ENCODE assay signal across 33 cellular contexts in genomic region chr2:121279476-121279875, GRCh38. TPM values are rescaled to one million over a fixed set of nuclear protein-coding genes. Genes with fewer than 3 reads are reported as not detected.
"Had no signal": no experiment of that assay in that cellular context is flagged by ENCODE, and none has a peak within 500 bp of the region (broad histone marks: within the 10 kb centered on the region; RNA-seq: fewer than 3 reads in every experiment).

No MANE protein-coding gene starts in this region.

- ATAC-seq: activated CD4-positive, alpha-beta T cell treated with anti-CD3 and anti-CD28 coated beads for 36 hours; activated CD4-positive, CD25-positive, alpha-beta regulatory T cell treated with anti-CD3 and anti-CD28 coated beads, Interleukin-2, amount 50 U/mL, for 24 hours; activated CD8-positive, alpha-beta memory T cell treated with anti-CD3 and anti-CD28 coated beads, Interleukin-2, amount 10 ng/mL, durations not matched to agents 7 days and 5 days; activated CD8-positive, alpha-beta T cell treated with anti-CD3 and anti-CD28 coated beads, Interleukin-2, amount 10 ng/mL, durations not matched to agents 7 days and 5 days; effector memory CD8-positive, alpha-beta T cell; foreskin keratinocyte; gastrocnemius medialis; T-helper 17 cell had no signal

- FAIRE-seq: astrocyte, bronchial epithelial cell had no signal

- H3K9me3 ChIP-seq: esophagus muscularis mucosa, gastrocnemius medialis had no signal

- H3K4me3 ChIP-seq: coronary artery, esophagus muscularis mucosa, gastrocnemius medialis had no signal

- H3K36me3 ChIP-seq: brain microvascular endothelial cell, esophagus muscularis mucosa, gastrocnemius medialis had no signal

- H3K27ac ChIP-seq: brain microvascular endothelial cell, coronary artery, esophagus muscularis mucosa, foreskin keratinocyte, gastrocnemius medialis, WERI-Rb-1 had no signal

- DNase-seq: activated B cell treated with CpG ODN at 0.5 μM for 24 hours; activated CD4-positive, alpha-beta memory T cell treated with anti-CD3 and anti-CD28 coated beads for 36 hours; activated CD4-positive, alpha-beta T cell treated with anti-CD3 and anti-CD28 coated beads for 36 hours; activated CD4-positive, alpha-beta T cell treated with anti-CD3 and anti-CD28 coated beads, Interleukin-2, amount 10 ng/mL, durations not matched to agents 24 days and 14 days; activated CD8-positive, alpha-beta memory T cell treated with anti-CD3 and anti-CD28 coated beads, Interleukin-2, amount 10 ng/mL, durations not matched to agents 7 days and 5 days; activated CD8-positive, alpha-beta memory T cell treated with anti-CD3 and anti-CD28 coated beads, Interleukin-2, amount 50 U/mL, for 4 hours; activated CD8-positive, alpha-beta T cell treated with anti-CD3 and anti-CD28 coated beads, Interleukin-2, amount 10 ng/mL, durations not matched to agents 7 days and 5 days; activated gamma-delta T cell treated with Interleukin-2 at 50 U/mL for 16 hours; activated naive CD4-positive, alpha-beta T cell treated with anti-CD3 and anti-CD28 coated beads, Interleukin-2, amount 50 U/mL, for 16 hours; activated naive CD4-positive, alpha-beta T cell treated with Interleukin-2 at 50 U/mL for 16 hours; activated T-cell treated with anti-CD3 and anti-CD28 coated beads, Interleukin-2, amount 50 U/mL, for 1 hour; activated T-cell treated with anti-CD3 and anti-CD28 coated beads, Interleukin-2, amount 50 U/mL, for 48 hours; amniotic stem cell; anterior cingulate cortex; brain microvascular endothelial cell; dermis blood vessel endothelial cell; effector CD4-positive, alpha-beta T cell; effector memory CD8-positive, alpha-beta T cell; erythroblast; foreskin keratinocyte; gastrocnemius medialis; glutamatergic neuron; T-helper 1 cell; T-helper 17 cell; T1000; WERI-Rb-1 had no signal

- H3K27me3 ChIP-seq: foreskin keratinocyte had no signal

- H3K4me1 ChIP-seq: gastrocnemius medialis had no signal

RNA-seq across cellular contexts. Expression of gene TFCP2L1, which starts 5.5 kb away (rescaled TPM):
- total RNA-seq: activated CD4-positive, alpha-beta T cell treated with anti-CD3 and anti-CD28 coated beads, Interleukin-2, amount 10 ng/mL, durations not matched to agents 24 days and 14 days; activated T-helper 1 cell treated with anti-CD3 and anti-CD28 coated beads, Interleukin-12 subunit alpha, Interleukin-12 subunit beta, Interleukin-2, Interleukin-4 antibody, amounts not matched to agents 30 ng/mL and 10 ng/mL and 1 ng/mL, durations not matched to agents 14 hours and 24 hours and 36 hours; activated T-helper 2 cell treated with anti-CD3 and anti-CD28 coated beads, Interferon-gamma antibody, Interleukin-2, Interleukin-4, amounts not matched to agents 10 μg/mL and 5 μg/mL and 100 μg/mL, durations not matched to agents 14 hours and 24 hours and 36 hours had no signal
